Comparison of ENCODE assay signal across 29 cellular contexts in the genomic region with DNA sequence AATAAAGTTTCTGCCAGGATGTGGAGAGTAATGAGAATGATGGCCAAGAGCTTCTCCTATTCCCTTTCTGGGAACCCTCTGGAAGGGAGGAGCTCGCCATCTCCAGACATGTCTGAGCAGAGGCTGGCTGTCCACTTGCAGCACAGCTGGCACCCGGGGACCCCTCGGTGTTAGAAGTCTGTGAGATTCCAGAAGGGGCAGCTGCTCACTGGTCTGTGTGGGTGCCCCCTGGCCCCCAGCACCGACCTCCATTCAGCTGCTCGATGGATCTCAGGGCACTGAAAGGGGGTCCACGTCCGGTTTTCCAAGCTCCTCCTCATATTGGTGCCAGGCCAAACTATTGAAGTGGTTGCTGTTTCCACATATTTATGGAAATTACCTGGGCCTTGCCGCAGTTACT. TPM values are rescaled to one million over a fixed set of nuclear protein-coding genes. Genes with fewer than 3 reads are reported as not detected.
"Had no signal": no experiment of that assay in that cellular context is flagged by ENCODE, and none has a peak within 500 bp of the region (broad histone marks: within the 10 kb centered on the region; RNA-seq: fewer than 3 reads in every experiment).

No MANE protein-coding gene starts in this region.

- H3K36me3 Mint-ChIP-seq: memory B cell, natural killer cell had no signal

- H3K36me3 ChIP-seq: esophagus squamous epithelium, pancreas, suprapubic skin, vagina had no signal

- H3K9me3 ChIP-seq: esophagus squamous epithelium, pancreas, suprapubic skin, vagina had no signal

- H3K4me1 ChIP-seq: pancreas, vagina had no signal

- H3K4me3 Mint-ChIP-seq: effector memory CD8-positive, alpha-beta T cell; memory B cell; natural killer cell; stimulated activated naive CD8-positive, alpha-beta T cell treated with anti-CD3 and anti-CD28 coated beads, Interleukin-15, amount 100 ng/mL, for 72 hours had no signal

- H3K9me3 Mint-ChIP-seq: effector memory CD8-positive, alpha-beta T cell; memory B cell; natural killer cell; stimulated activated naive CD8-positive, alpha-beta T cell treated with anti-CD3 and anti-CD28 coated beads, Interleukin-15, amount 100 ng/mL, for 72 hours had no signal

- H3K4me1 Mint-ChIP-seq: memory B cell, natural killer cell had no signal

- DNase-seq: dermis blood vessel endothelial cell; effector memory CD8-positive, alpha-beta T cell; erythroblast; esophagus squamous epithelium; foreskin melanocyte; left colon; left ventricle myocardium superior; natural killer cell; occipital lobe; stimulated activated CD4-positive, alpha-beta T cell treated with anti-CD3 and anti-CD28 coated beads, Interleukin-12 subunit alpha, Interleukin-12 subunit beta, amount 100 ng/mL, for 4 hours; stimulated activated CD4-positive, alpha-beta T cell treated with anti-CD3 and anti-CD28 coated beads, Interleukin-1b, Interleukin-23, amount 100 ng/mL, for 48 hours; stimulated activated CD4-positive, alpha-beta T cell treated with anti-CD3 and anti-CD28 coated beads, Interleukin-4, amount 100 ng/mL, for 1 hour; stimulated activated CD8-positive, alpha-beta memory T cell treated with anti-CD3 and anti-CD28 coated beads, Interleukin-4, amount 100 ng/mL, for 48 hours; stimulated activated naive CD4-positive, alpha-beta T cell; stimulated activated naive CD8-positive, alpha-beta T cell treated with anti-CD3 and anti-CD28 coated beads, Interleukin-15, amount 100 ng/mL, for 72 hours; trophoblast cell had no signal

- H3K27ac Mint-ChIP-seq: effector memory CD8-positive, alpha-beta T cell; memory B cell; natural killer cell; stimulated activated naive CD8-positive, alpha-beta T cell treated with anti-CD3 and anti-CD28 coated beads, Interleukin-15, amount 100 ng/mL, for 72 hours had no signal

- H3K4me3 ChIP-seq: coronary artery, esophagus squamous epithelium, lung, pancreas, smooth muscle cell, suprapubic skin, vagina had no signal

- H3K4me2 ChIP-seq: smooth muscle cell had no signal

- ATAC-seq: effector memory CD8-positive, alpha-beta T cell; left colon; left ventricle myocardium superior; natural killer cell; pancreas; sciatic nerve; stimulated activated naive CD8-positive, alpha-beta T cell treated with anti-CD3 and anti-CD28 coated beads, Interleukin-15, amount 100 ng/mL, for 72 hours had no signal

- H3K27ac ChIP-seq: coronary artery, esophagus squamous epithelium, pancreas, suprapubic skin, vagina had no signal

RNA-seq across cellular contexts. Expression of a gene that starts 3.6 kb away (rescaled TPM):
- total RNA-seq: dermis blood vessel endothelial cell, esophagus squamous epithelium, kidney epithelial cell, left ventricle myocardium superior, mononuclear cell, natural killer cell, pancreas, posterior vena cava, sciatic nerve, suprapubic skin, ureter, vagina had no signal
- polyA plus RNA-seq: pancreas had no signal

RNA-seq across cellular contexts. Expression of a gene that starts 23.3 kb away (rescaled TPM):
- total RNA-seq: dermis blood vessel endothelial cell, esophagus squamous epithelium, kidney epithelial cell, left colon, left ventricle myocardium superior, natural killer cell, occipital lobe, pancreas, posterior vena cava, smooth muscle cell, suprapubic skin, ureter had no signal
- polyA plus RNA-seq: neural cell had no signal
